11 cellular contexts compared by ENCODE assay signal in genomic region chr3:40827942-40828688, GRCh38.
DNase-seq lines count a peak whose midpoint lies in the region; ATAC-seq and TF ChIP-seq lines count a peak whose summit lies in the region.
"Had no signal": no experiment of that assay in that cellular context is flagged by ENCODE, and none has a peak within 500 bp of the region (broad histone marks: within the 10 kb centered on the region; RNA-seq: fewer than 3 reads in every experiment).

No MANE protein-coding gene starts in this region.

- no peaks in the 10 kb centered on the region for H3F3A ChIP-seq in GM23248 (ENCODE audit: insufficient read depth)

- no peak for TF ChIP-seq POLR2A in sigmoid colon (IDR thresholded peaks at IDR 0.05)

- 13 to 19% methylated on average over 8 of the region's 8 CpGs for WGBS in GM23248 (ENCODE audit: low coverage in 1 of 2, low lambda C conversion rate in 2 of 2, missing lambda C conversion rate in 2 of 2), 2 experiments
- WGBS in sigmoid colon, 2 donors: 75 to 76% methylated on average over 8 of the region's 8 CpGs

- H3K79me2 ChIP-seq in GM23248 (ENCODE audit: insufficient read depth): no peaks in the 10 kb centered on the region

- H3K4me3 ChIP-seq in GM23248: no peak overlapping the region
- no peak overlapping the region for H3K4me3 ChIP-seq in cardiac fibroblast (replicated peaks in 1 of 2; ENCODE audit: low read depth in 2 of 2, low read length in 2 of 2)
- H3K4me3 ChIP-seq in sigmoid colon: no peak overlapping the region
- H3K4me3 ChIP-seq: Peyer's patch had no signal

- H3K4me2 ChIP-seq in GM23248 (ENCODE audit: unreplicated experiment): no peak overlapping the region

- ATAC-seq in GM21423 (IDR thresholded peaks at IDR 0.05; ENCODE audit: unreplicated experiment): no peak

- no peaks in the 10 kb centered on the region for H3K36me3 ChIP-seq in GM23248 (ENCODE audit: low read depth)
- H3K36me3 ChIP-seq in sigmoid colon: no peaks in the 10 kb centered on the region
- H3K36me3 ChIP-seq: Peyer's patch had no signal

- no peak for TF ChIP-seq CTCF in cardiac fibroblast (IDR thresholded peaks at IDR 0.05; ENCODE audit: low read depth, low read length)
- TF ChIP-seq CTCF in sigmoid colon (IDR thresholded peaks at IDR 0.05): no peak

- no peaks in the 10 kb centered on the region for H3K9me3 ChIP-seq in GM23248 (ENCODE audit: low read depth)
- no peaks in the 10 kb centered on the region for H3K9me3 ChIP-seq in sigmoid colon
- H3K9me3 ChIP-seq: Peyer's patch had no signal

- H3K27me3 ChIP-seq in GM23248 (replicated peaks; ENCODE audit: insufficient read depth) (no peaks in the 10 kb centered on the region), sigmoid colon (no peaks in the 10 kb centered on the region)
- H3K27me3 ChIP-seq: Peyer's patch had no signal

- no peak for TF ChIP-seq EP300 in sigmoid colon (IDR thresholded peaks at IDR 0.05)

- intact Hi-C loops in sigmoid colon (cut with DNase I): no loop called here

- H3K4me1 ChIP-seq in GM23248 (ENCODE audit: insufficient read depth): no peaks in the 10 kb centered on the region
- no peaks in the 10 kb centered on the region for H3K4me1 ChIP-seq in sigmoid colon
- H3K4me1 ChIP-seq: Peyer's patch had no signal

- DNase-seq in GM23248 (peak; percentile 21), cardiac fibroblast (ENCODE audit: low read depth in 2 of 2) (peak; percentile 3 to 61), iris pigment epithelial cell (ENCODE audit: low read depth) (peak; percentile 4), sigmoid colon (peak; percentile 80), occipital lobe (lab: John Stamatoyannopoulos, UW) (no peak), OCI-M2 (lab: John Stamatoyannopoulos, UW; ENCODE audit: unreplicated experiment) (no peak), COLO829 (ENCODE audit: low spot score) (no peak)
- DNase-seq: activated CD8-positive, alpha-beta memory T cell treated with anti-CD3 and anti-CD28 coated beads, Interleukin-2, amount 50 U/mL, for 48 hours; stimulated activated CD8-positive, alpha-beta memory T cell treated with anti-CD3 and anti-CD28 coated beads, Interleukin-4, amount 100 ng/mL, for 48 hours had no signal

- no peak overlapping the region for H3K27ac ChIP-seq in GM23248
- no peak overlapping the region for H3K27ac ChIP-seq in sigmoid colon
- H3K27ac ChIP-seq: Peyer's patch had no signal

- in situ Hi-C loops in GM23248 (cut with MboI): no loop called here

- no peaks in the 10 kb centered on the region for H4K20me1 ChIP-seq in GM23248 (ENCODE audit: insufficient read depth)

- H2AFZ ChIP-seq in GM23248: no peak overlapping the region

- H3K9ac ChIP-seq in GM23248: no peak overlapping the region

- H3K9me2 ChIP-seq in GM23248 (ENCODE audit: insufficient read depth): no peaks in the 10 kb centered on the region; the same call in 1 of the 2 replicates

Comparison
In these comparisons a context has a peak if more than half of its experiments do, and no peak if none do; other contexts are left out.
1. DNase-seq: peak in GM23248 (single experiment), cardiac fibroblast (2 of 2), iris pigment epithelial cell (single experiment) and sigmoid colon (single experiment); none in occipital lobe (single experiment), OCI-M2 (single experiment) and COLO829 (single experiment).